9 cellular contexts compared by ENCODE assay signal in genomic region chr2:85248741-85249524, GRCh38.
DNase-seq lines count a peak whose midpoint lies in the region; ATAC-seq, FAIRE-seq and TF ChIP-seq lines count a peak whose summit lies in the region.
"Had no signal": no experiment of that assay in that cellular context is flagged by ENCODE, and none has a peak within 500 bp of the region (broad histone marks: within the 10 kb centered on the region; RNA-seq: fewer than 3 reads in every experiment).

No MANE protein-coding gene starts in this region.

- no peaks in the 10 kb centered on the region for H3K36me3 Mint-ChIP-seq in activated T-helper 17 cell treated with anti-CD3 and anti-CD28 coated beads, Interleukin-2, amount 50 U/mL, for 72 hours (ENCODE audit: low read depth)

- TF ChIP-seq POLR2A in right lobe of liver (IDR thresholded peaks at IDR 0.05) (no peak), HepG2 (IDR thresholded peaks at IDR 0.05; ENCODE audit: insufficient read depth in 1 of 2, low read depth in 2 of 2, low read length in 2 of 2) (no peak)

- peaks cover 4% of the 10 kb centered on the region for H3K27me3 Mint-ChIP-seq in activated T-helper 17 cell treated with anti-CD3 and anti-CD28 coated beads, Interleukin-2, amount 50 U/mL, for 72 hours

- H3K9me3 Mint-ChIP-seq in activated T-helper 17 cell treated with anti-CD3 and anti-CD28 coated beads, Interleukin-2, amount 50 U/mL, for 72 hours = no peaks in the 10 kb centered on the region

- H3K79me2 ChIP-seq in HepG2 (ENCODE audit: insufficient read depth, low read length) = no peaks in the 10 kb centered on the region

- DNase-seq in right lobe of liver (no peak), HepG2 (ENCODE audit: low spot score) (no peak), lower lobe of right lung (no peak)
- DNase-seq in activated T-cell treated with anti-CD3 and anti-CD28 coated beads, Interleukin-2, amount 50 U/mL, for 1 hour = no peak

- CTCF ChIA-PET in HepG2 (lab: Yijun Ruan, JAX; ENCODE audit: low intra/inter-chr PET ratio, low total read pairs) = no interaction called here

- H3K4me1 Mint-ChIP-seq in activated T-helper 17 cell treated with anti-CD3 and anti-CD28 coated beads, Interleukin-2, amount 50 U/mL, for 72 hours = no peaks in the 10 kb centered on the region

- TF ChIP-seq CTCF in right lobe of liver (IDR thresholded peaks at IDR 0.05) = no peak
- no peak for TF ChIP-seq CTCF in HepG2 (CRISPR knock-in tag; IDR thresholded peaks at IDR 0.05)
- TF ChIP-seq CTCF in lower lobe of right lung (IDR thresholded peaks at IDR 0.05) = no peak

- H3K27me3 ChIP-seq in right lobe of liver (no peaks in the 10 kb centered on the region), HepG2 (ENCODE audit: control insufficient read depth in 1 of 2, insufficient read depth in 2 of 2, low read length in 2 of 2) (peaks cover 0 to 49% of the 10 kb centered on the region in 2 experiments; a peak in 4 of 5 replicates), duodenal mucosa (ENCODE audit: control insufficient read depth in 1 of 2, insufficient read depth in 2 of 2, low read length in 2 of 2) (no peaks in the 10 kb centered on the region), lower lobe of right lung (ENCODE audit: low read depth) (no peaks in the 10 kb centered on the region)
- H3K27me3 ChIP-seq: BLaER1 treated with 17β-estradiol and CSF1 and Interleukin-3, amounts not matched to agents 10 nM and 100 nM had no signal

- H3K9me3 ChIP-seq in right lobe of liver (no peaks in the 10 kb centered on the region), HepG2 (ENCODE audit: low read length) (no peaks in the 10 kb centered on the region), duodenal mucosa (ENCODE audit: control insufficient read depth in 1 of 2, low read length in 2 of 2) (no peaks in the 10 kb centered on the region), lower lobe of right lung (no peaks in the 10 kb centered on the region)
- H3K9me3 ChIP-seq: BLaER1 treated with 17β-estradiol and CSF1 and Interleukin-3, amounts not matched to agents 10 nM and 100 nM had no signal

- intact Hi-C loops in right lobe of liver (cut with DNase I) (no loop called here), HepG2 (cut with micrococcal nuclease; ENCODE audit: unreplicated experiment) (no loop called here), lower lobe of right lung (cut with DNase I) (no loop called here)

- ATAC-seq in right lobe of liver = peak; percentile 11 to 63 (median 34)
- ATAC-seq in HepG2 = no peak
- peak; percentile 51 to 73 for ATAC-seq in lower lobe of right lung
- ATAC-seq in GM18520 (IDR thresholded peaks at IDR 0.05; ENCODE audit: unreplicated experiment) = no peak
- ATAC-seq in HG03439 (IDR thresholded peaks at IDR 0.05; ENCODE audit: unreplicated experiment) = no peak
- no peak for ATAC-seq in activated T-helper 17 cell treated with anti-CD3 and anti-CD28 coated beads, Interleukin-2, amount 50 U/mL, for 72 hours (replicated peaks)

- no peak overlapping the region for H3K4me2 ChIP-seq in HepG2 (ENCODE audit: low read depth, low read length)
- H3K4me2 ChIP-seq: BLaER1 treated with 17β-estradiol and CSF1 and Interleukin-3, amounts not matched to agents 10 nM and 100 nM had no signal

- H3K27ac ChIP-seq in right lobe of liver (peak overlapping the region in 1 of 3 donors; percentile 18), HepG2 (ENCODE audit: extremely low read length, insufficient read depth, low read length) (no peak overlapping the region), duodenal mucosa (ENCODE audit: low read depth, low read length) (peak overlapping the region; percentile 24), lower lobe of right lung (peak overlapping the region; percentile 53)
- H3K27ac ChIP-seq: BLaER1 treated with 17β-estradiol and CSF1 and Interleukin-3, amounts not matched to agents 10 nM and 100 nM had no signal

- in situ Hi-C loops in HepG2 (cut with HindIII; ENCODE audit: extremely low pct_ligation_motif_present, low pct_unique_long_range_greater_than_20kb) = loop anchor here (10.0 kb wide), 1 partner anchor 184 kb away; no protein-coding TSS in a partner anchor

- no TSS peak for BruUV-seq in HepG2 (replicated peaks; lab: Mats Ljungman, UMichigan)

- H4K20me1 ChIP-seq in HepG2 (ENCODE audit: insufficient read depth, low read length) = no peaks in the 10 kb centered on the region
- H4K20me1 ChIP-seq: BLaER1 treated with 17β-estradiol and CSF1 and Interleukin-3, amounts not matched to agents 10 nM and 100 nM had no signal

- H3K36me3 ChIP-seq in right lobe of liver = no peaks in the 10 kb centered on the region
- H3K36me3 ChIP-seq in HepG2 (replicated peaks in 1 of 2; ENCODE audit: control insufficient read depth in 1 of 2, insufficient read depth in 2 of 2, low read length in 2 of 2) = no peaks in the 10 kb centered on the region
- H3K36me3 ChIP-seq in duodenal mucosa (ENCODE audit: control insufficient read depth in 1 of 2, insufficient read depth in 2 of 2, low read length in 2 of 2) = no peaks in the 10 kb centered on the region
- no peaks in the 10 kb centered on the region for H3K36me3 ChIP-seq in lower lobe of right lung
- H3K36me3 ChIP-seq: BLaER1 treated with 17β-estradiol and CSF1 and Interleukin-3, amounts not matched to agents 10 nM and 100 nM had no signal

- WGBS in right lobe of liver (ENCODE audit: insufficient coverage, low coverage, low lambda C conversion rate, missing lambda C conversion rate) = 50% methylated on average over 3 of the region's 7 CpGs
- 27% methylated on average over 7 of the region's 7 CpGs for WGBS in HepG2 (ENCODE audit: low lambda C conversion rate)

- no peak for FAIRE-seq in HepG2 (lab: Jason Lieb, UNC)

- no peak overlapping the region for H3K27ac Mint-ChIP-seq in activated T-helper 17 cell treated with anti-CD3 and anti-CD28 coated beads, Interleukin-2, amount 50 U/mL, for 72 hours

- peaks cover 0 to 19% (median 12%) of the 10 kb centered on the region in 4 donors for H3K4me1 ChIP-seq in right lobe of liver
- H3K4me1 ChIP-seq in HepG2 (ENCODE audit: insufficient read depth, low read length) = no peaks in the 10 kb centered on the region
- H3K4me1 ChIP-seq in duodenal mucosa (ENCODE audit: control insufficient read depth in 1 of 2, insufficient read depth in 2 of 2, low read length in 2 of 2) = peaks cover 9 to 16% of the 10 kb centered on the region in 2 donors
- H3K4me1 ChIP-seq in lower lobe of right lung = peaks cover 50% of the 10 kb centered on the region

- TF ChIP-seq RAD21 in HepG2 (CRISPR knock-in tag; IDR thresholded peaks at IDR 0.05) = no peak

- H2AFZ ChIP-seq in HepG2 (ENCODE audit: low read length) = no peak overlapping the region

- H3K4me3 Mint-ChIP-seq in activated T-helper 17 cell treated with anti-CD3 and anti-CD28 coated beads, Interleukin-2, amount 50 U/mL, for 72 hours = no peak overlapping the region

- POLR2A ChIA-PET in HepG2 (lab: Yijun Ruan, JAX) = no interaction called here

- H3K9ac ChIP-seq in HepG2 (ENCODE audit: insufficient read depth, low read depth, low read length) (no peak overlapping the region), duodenal mucosa (ENCODE audit: low read depth in 1 of 2, low read length in 2 of 2) (no peak overlapping the region)
- H3K9ac ChIP-seq: BLaER1 treated with 17β-estradiol and CSF1 and Interleukin-3, amounts not matched to agents 10 nM and 100 nM had no signal

- TF ChIP-seq EP300 in HepG2 (IDR thresholded peaks at IDR 0.05; ENCODE audit: low read depth in 2 of 2, low read length in 2 of 2) (no peak), HepG2 (CRISPR knock-in tag; IDR thresholded peaks at IDR 0.05; ENCODE audit: borderline replicate concordance) (no peak)

- H3K4me3 ChIP-seq in right lobe of liver = no peak overlapping the region
- no peak overlapping the region for H3K4me3 ChIP-seq in HepG2 (replicated peaks in 1 of 3; ENCODE audit: insufficient read depth in 1 of 3, low read depth in 2 of 3, low read length in 3 of 3)
- peak overlapping the region in 1 of 2 donors; percentile 2 for H3K4me3 ChIP-seq in duodenal mucosa (ENCODE audit: low read depth in 1 of 2, low read length in 2 of 2)
- no peak overlapping the region for H3K4me3 ChIP-seq in lower lobe of right lung
- H3K4me3 ChIP-seq: BLaER1 treated with 17β-estradiol and CSF1 and Interleukin-3, amounts not matched to agents 10 nM and 100 nM had no signal

TF ChIP-seq in HepG2, 621 proteins besides CTCF, POLR2A, EP300 and RAD21 (continues in another document):
- TF ChIP-seq RFX3 (CRISPR knock-in tag; IDR thresholded peaks at IDR 0.05) (no peak), ZBED4 (CRISPR knock-in tag; IDR thresholded peaks at IDR 0.05; ENCODE audit: borderline replicate concordance) (no peak), RFXANK (CRISPR knock-in tag; IDR thresholded peaks at IDR 0.05) (no peak)

Comparison
In these comparisons a context has a peak if more than half of its experiments do, and no peak if none do; other contexts are left out.
1. ATAC-seq: peak in right lobe of liver (4 of 4) and lower lobe of right lung (2 of 2); none in HepG2 (single experiment), GM18520 (single experiment), HG03439 (single experiment) and activated T-helper 17 cell treated with anti-CD3 and anti-CD28 coated beads, Interleukin-2, amount 50 U/mL, for 72 hours (single experiment).